Comparison of ENCODE assay signal across 15 cellular contexts in the genomic region with DNA sequence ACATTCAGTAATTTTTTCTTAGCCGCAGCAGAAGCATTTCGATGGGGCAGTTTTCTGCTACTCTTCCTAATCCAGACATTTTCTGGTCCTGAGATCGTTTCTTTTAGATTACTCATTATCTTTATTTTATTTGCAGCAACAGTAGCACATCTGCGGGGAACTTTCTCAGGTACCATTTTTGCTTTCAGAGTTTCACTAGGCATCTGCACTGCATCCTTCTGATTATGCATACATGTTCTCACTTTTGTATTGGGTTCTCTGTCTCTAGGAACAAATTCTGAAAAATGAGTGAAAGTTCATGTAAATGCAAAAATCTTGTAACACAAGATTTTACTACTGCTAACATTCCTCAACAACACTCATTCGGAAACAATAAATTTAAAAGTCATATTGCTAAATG. TPM values are rescaled to one million over a fixed set of nuclear protein-coding genes. Genes with fewer than 3 reads are reported as not detected.
DNase-seq lines count a peak whose midpoint lies in the region; ATAC-seq, FAIRE-seq and TF ChIP-seq lines count a peak whose summit lies in the region.
"Had no signal": no experiment of that assay in that cellular context is flagged by ENCODE, and none has a peak within 500 bp of the region (broad histone marks: within the 10 kb centered on the region; RNA-seq: fewer than 3 reads in every experiment).

No MANE protein-coding gene starts in this region.

- H3K36me3 ChIP-seq in GM12878 (ENCODE audit: control insufficient read depth in 2 of 2, insufficient read depth in 2 of 2, low read length in 1 of 2) = no peaks in the 10 kb centered on the region

- ATAC-seq in activated naive CD8-positive, alpha-beta T cell treated with anti-CD3 and anti-CD28 coated beads, Interleukin-2, amount 50 U/mL, for 24 hours = no peak
- no peak for ATAC-seq in GM12878
- ATAC-seq in HG03045 (IDR thresholded peaks at IDR 0.05; ENCODE audit: unreplicated experiment) = no peak

- WGBS in GM12878 (ENCODE audit: insufficient coverage, insufficient replicate concordance, low lambda C conversion rate, missing lambda C conversion rate) = 31% methylated on average over 5 of the region's 5 CpGs

- H3K4me2 ChIP-seq in GM12878 (ENCODE audit: control insufficient read depth, insufficient read depth) = peak overlapping the region; percentile 78

- peak overlapping the region; percentile 82 for H3K27ac Mint-ChIP-seq in activated naive CD8-positive, alpha-beta T cell
- H3K27ac Mint-ChIP-seq in activated naive CD8-positive, alpha-beta T cell treated with anti-CD3 and anti-CD28 coated beads, Interleukin-2, amount 50 U/mL, for 24 hours = no peak overlapping the region
- H3K27ac Mint-ChIP-seq in nephron = peak overlapping the region in 2 of 3 experiments; percentile 27 to 52
- H3K27ac Mint-ChIP-seq in osteocyte (ENCODE audit: unreplicated experiment) = no peak overlapping the region

- H3K4me3 Mint-ChIP-seq in activated naive CD8-positive, alpha-beta T cell = peak overlapping the region; percentile 10
- H3K4me3 Mint-ChIP-seq in activated naive CD8-positive, alpha-beta T cell treated with anti-CD3 and anti-CD28 coated beads, Interleukin-2, amount 50 U/mL, for 24 hours = no peak overlapping the region
- H3K4me3 Mint-ChIP-seq in nephron (peak overlapping the region in 1 of 3 experiments; percentile 17), osteocyte (ENCODE audit: unreplicated experiment) (no peak overlapping the region)

- RAD21 ChIA-PET in GM12878 (lab: Charles Lee; ENCODE audit: unreplicated experiment) = interaction anchor here (2.2 kb wide), 1 partner anchor 200 kb away, joined by 8 read pairs; no protein-coding TSS in a partner anchor

- H3K27me3 ChIP-seq in GM12878 (replicated peaks in 1 of 2; ENCODE audit: control insufficient read depth in 2 of 2, insufficient read depth in 2 of 2, low read length in 1 of 2) = no peaks in the 10 kb centered on the region

- H3K4me1 ChIP-seq in GM12878 (ENCODE audit: control insufficient read depth, insufficient read depth, low read length) = peaks cover 45% of the 10 kb centered on the region

- no TSS peak for BruUV-seq in GM12878 (replicated peaks; lab: Mats Ljungman, UMichigan)

- no peaks in the 10 kb centered on the region for H3K36me3 Mint-ChIP-seq in activated naive CD8-positive, alpha-beta T cell
- H3K36me3 Mint-ChIP-seq in activated naive CD8-positive, alpha-beta T cell treated with anti-CD3 and anti-CD28 coated beads, Interleukin-2, amount 50 U/mL, for 24 hours (ENCODE audit: low read depth) = peaks cover 7% of the 10 kb centered on the region
- H3K36me3 Mint-ChIP-seq in nephron (ENCODE audit: low read depth) (peaks cover 8% of the 10 kb centered on the region), osteocyte (ENCODE audit: unreplicated experiment) (peaks cover 16% of the 10 kb centered on the region)

- H3K9ac ChIP-seq in GM12878 (ENCODE audit: control insufficient read depth, insufficient read depth, low read length) = no peak overlapping the region

- TF ChIP-seq EP300 in GM12878 (IDR thresholded peaks at IDR 0.05; ENCODE audit: borderline replicate concordance in 1 of 2, control insufficient read depth in 1 of 2, low read depth in 2 of 2, low read length in 2 of 2) = no peak

- SMC1A ChIA-PET in GM12878 (lab: Charles Lee; ENCODE audit: uncharacterized antibody, unreplicated experiment) = interaction anchor here (0.7 to 1.6 kb wide), 3 partner anchors 11 to 450 kb away, joined by 3 to 4 read pairs (median 3); no protein-coding TSS in a partner anchor

- TF ChIP-seq CTCF in GM12878 (IDR thresholded peaks at IDR 0.05 in 2 of 3, conservative IDR thresholded peaks at IDR 0.05 in 1 of 3; ENCODE audit: control insufficient read depth in 2 of 3, extremely low read depth in 1 of 3, insufficient read depth in 1 of 3, low read depth in 3 of 3, low read length in 3 of 3) = no peak
- no peak for TF ChIP-seq CTCF in nephron (IDR thresholded peaks at IDR 0.05; ENCODE audit: unreplicated experiment in 3 of 3)
- no peak for TF ChIP-seq CTCF in osteocyte (IDR thresholded peaks at IDR 0.05)

- POLR2A ChIA-PET in GM12878 (lab: Charles Lee) = no interaction called here

- H2AFZ ChIP-seq in GM12878 (ENCODE audit: control insufficient read depth, low read depth, low read length) = no peak overlapping the region

- no peaks in the 10 kb centered on the region for H3K9me3 Mint-ChIP-seq in activated naive CD8-positive, alpha-beta T cell (ENCODE audit: low read depth)
- no peaks in the 10 kb centered on the region for H3K9me3 Mint-ChIP-seq in activated naive CD8-positive, alpha-beta T cell treated with anti-CD3 and anti-CD28 coated beads, Interleukin-2, amount 50 U/mL, for 24 hours
- no peaks in the 10 kb centered on the region for H3K9me3 Mint-ChIP-seq in nephron
- H3K9me3 Mint-ChIP-seq in osteocyte (ENCODE audit: unreplicated experiment) = no peaks in the 10 kb centered on the region

- H3K27me3 Mint-ChIP-seq in activated naive CD8-positive, alpha-beta T cell = no peaks in the 10 kb centered on the region
- H3K27me3 Mint-ChIP-seq in activated naive CD8-positive, alpha-beta T cell treated with anti-CD3 and anti-CD28 coated beads, Interleukin-2, amount 50 U/mL, for 24 hours = no peaks in the 10 kb centered on the region
- H3K27me3 Mint-ChIP-seq in nephron (ENCODE audit: low read depth) (no peaks in the 10 kb centered on the region), osteocyte (ENCODE audit: unreplicated experiment) (no peaks in the 10 kb centered on the region)

- FAIRE-seq in GM19239 (lab: Jason Lieb, UNC) = peak; percentile 61
- FAIRE-seq in GM12878 (lab: Jason Lieb, UNC) = peak; percentile 13

- peaks cover 21% of the 10 kb centered on the region for H3K79me2 ChIP-seq in GM12878 (ENCODE audit: control insufficient read depth, insufficient read depth, low read length)

- TF ChIP-seq RAD21 in GM12878 (IDR thresholded peaks at IDR 0.05; ENCODE audit: insufficient read depth, low read depth, low read length) = no peak

- H3K27ac ChIP-seq in GM12878 (ENCODE audit: control insufficient read depth, insufficient read depth) = no peak overlapping the region; the same call in 1 of the 2 replicates

- peaks cover 61% of the 10 kb centered on the region for H3K4me1 Mint-ChIP-seq in activated naive CD8-positive, alpha-beta T cell (ENCODE audit: low read depth)
- peaks cover 75% of the 10 kb centered on the region for H3K4me1 Mint-ChIP-seq in activated naive CD8-positive, alpha-beta T cell treated with anti-CD3 and anti-CD28 coated beads, Interleukin-2, amount 50 U/mL, for 24 hours
- peaks cover 40% of the 10 kb centered on the region for H3K4me1 Mint-ChIP-seq in nephron
- H3K4me1 Mint-ChIP-seq in osteocyte (ENCODE audit: unreplicated experiment) = peaks cover 43% of the 10 kb centered on the region

- intact Hi-C loops in GM12878 (cut with micrococcal nuclease; ENCODE audit: unreplicated experiment) = loop anchor here (10.0 kb wide), 1 partner anchor 258 kb away; a partner anchor contains a TSS

- H4K20me1 ChIP-seq in GM12878 (ENCODE audit: control insufficient read depth, insufficient read depth) = no peaks in the 10 kb centered on the region

- CTCF ChIA-PET in GM12878 (lab: Yijun Ruan, JAX) = interaction anchor here (1.8 to 2.1 kb wide), 2 partner anchors 200 to 254 kb away, joined by 4 to 6 read pairs; no protein-coding TSS in a partner anchor

- in situ Hi-C loops in GM12878 (cut with MboI) = no loop called here

- H3K9me3 ChIP-seq in GM12878 (replicated peaks; ENCODE audit: control insufficient read depth, insufficient read depth, low read length) = no peaks in the 10 kb centered on the region

- TF ChIP-seq POLR2A in GM12878 (IDR thresholded peaks at IDR 0.05; ENCODE audit: low read depth, low read length) = no peak

- 0 out of 2 replicates have a peak overlapping the region, but pooled peaks have one; percentile 35 for H3K4me3 ChIP-seq in GM12878

- DNase-seq in activated naive CD8-positive, alpha-beta T cell treated with anti-CD3 and anti-CD28 coated beads, Interleukin-2, amount 50 U/mL, for 24 hours = no peak
- DNase-seq in GM19239 (ENCODE audit: insufficient read length, low spot score) (no peak), GM12878 (ENCODE audit: low read depth, low spot score) (no peak), osteocyte (ENCODE audit: extremely low spot score, unreplicated experiment) (no peak)
- DNase-seq in effector CD4-positive, alpha-beta T cell = no peak
- DNase-seq: AML-193, DND-41, H7, NCI-H1417 treated with DMSO at 0.1 percent for 48 hours, NCI-H2029, NCI-H510A, SHP77 treated with DMSO at 0.1 percent for 48 hours had no signal

TF ChIP-seq in GM12878, 131 proteins besides CTCF, POLR2A, EP300 and RAD21 (continues in another document):
- no peak for TF ChIP-seq CREM (IDR thresholded peaks at IDR 0.05; ENCODE audit: low read depth)
- TF ChIP-seq ZNF207 (IDR thresholded peaks at IDR 0.05; ENCODE audit: borderline replicate concordance) = no peak
- TF ChIP-seq TCF3 (IDR thresholded peaks at IDR 0.05; ENCODE audit: borderline replicate concordance, insufficient read depth, low read depth, low read length) = no peak
- TF ChIP-seq CHD1 (IDR thresholded peaks at IDR 0.05; ENCODE audit: low read depth, low read length) = no peak

RNA-seq across cellular contexts. Expression of a gene that starts 3.9 kb away (rescaled TPM):
- 20.9 and 21.5 TPM in 2 replicates for total RNA-seq in GM12878 (2013; cell fraction: nucleolus; rRNA removed)
- total RNA-seq in GM12878 (2014; rRNA removed) (111 and 125 TPM in 2 replicates), GM12878 (2014; rRNA removed; fragmentation: Illumina TruSeq; extraction: Trizol) (122 and 135 TPM in 2 replicates), GM12878 (2021) (95.2 and 99.3 TPM in 2 replicates), osteocyte (49.0 and 49.6 TPM in 2 replicates)
- 32.3 TPM for polyA plus RNA-seq in GM12878 (2011; ENCODE audit: low read depth)
- polyA plus RNA-seq in GM12878 (2011; rRNA removed) (65.0 and 83.6 TPM in 2 replicates), GM12878 (2014; fragmentation: Illumina TruSeq; extraction: Trizol) (153 and 183 TPM in 2 replicates), GM12878 (2014; fragmentation: Nextera tagmentation; extraction: Ambion mirVana) (10 to 100 TPM; 21.3 to 79.8 TPM), GM12878 (2014; rRNA removed) (102 and 130 TPM in 2 replicates), GM12878 (2016; fragmentation: Nextera tagmentation; extraction: Ambion mirVana) (100 to 1,000 TPM; 241 to 248 TPM)
- polyA plus RNA-seq in GM12878 (2011; cell fraction: cytosol; rRNA removed) = 41.4 and 50.4 TPM in 2 replicates
- 26.7 and 30.8 TPM in 2 replicates for polyA plus RNA-seq in GM12878 (2011; cell fraction: nucleus; rRNA removed)
- polyA plus RNA-seq in GM12878 (2012) = 51.1 and 59.9 TPM in 2 replicates
- 14.6 and 17.4 TPM in 2 replicates for polyA minus RNA-seq in GM12878 (2011; rRNA and poly(A)+ RNA removed)
- polyA minus RNA-seq in GM12878 (2011; cell fraction: cytosol; rRNA and poly(A)+ RNA removed) = 11.4 and 14.5 TPM in 2 replicates
- 7.4 and 11.7 TPM in 2 replicates for polyA minus RNA-seq in GM12878 (2011; cell fraction: nucleus; rRNA and poly(A)+ RNA removed)

Comparison
In these comparisons a context has a peak if more than half of its experiments do, and no peak if none do; other contexts are left out.
1. H3K27ac Mint-ChIP-seq: peak in activated naive CD8-positive, alpha-beta T cell (single experiment) and nephron (2 of 3); none in activated naive CD8-positive, alpha-beta T cell treated with anti-CD3 and anti-CD28 coated beads, Interleukin-2, amount 50 U/mL, for 24 hours (single experiment) and osteocyte (single experiment).